In genomic region chr9:72527801-72528195, GRCh38 we compare ENCODE assay signal across 9 cellular contexts. TPM values are rescaled to one million over a fixed set of nuclear protein-coding genes. Genes with fewer than 3 reads are reported as not detected.
DNase-seq lines count a peak whose midpoint lies in the region; ATAC-seq and TF ChIP-seq lines count a peak whose summit lies in the region.
"Had no signal": no experiment of that assay in that cellular context is flagged by ENCODE, and none has a peak within 500 bp of the region (broad histone marks: within the 10 kb centered on the region; RNA-seq: fewer than 3 reads in every experiment).

No MANE protein-coding gene starts in this region.

- H3K27ac ChIP-seq in gastroesophageal sphincter (peak overlapping the region in 3 of 4 donors; percentile 53 to 71 (median 67)), subcutaneous abdominal adipose tissue (ENCODE audit: low read depth, low read length) (peak overlapping the region; percentile 28)

- intact Hi-C loops in activated B cell treated with CpG ODN at 0.5 μM for 24 hours (cut with micrococcal nuclease) = no loop called here

- peaks cover 11% of the 10 kb centered on the region for H3K27me3 Mint-ChIP-seq in activated B cell treated with CpG ODN at 0.5 μM for 24 hours

- TF ChIP-seq EP300 in gastroesophageal sphincter (IDR thresholded peaks at IDR 0.05) = no peak

- TF ChIP-seq POLR2A in gastroesophageal sphincter (IDR thresholded peaks at IDR 0.05) = no peak

- TF ChIP-seq CTCF in activated B cell treated with CpG ODN at 0.5 μM for 24 hours (IDR thresholded peaks at IDR 0.05) (no peak), gastroesophageal sphincter (IDR thresholded peaks at IDR 0.05) (no peak)

- DNase-seq in SIG-M5 treated with dmso at 0.1 percent for 504 hours (lab: John Stamatoyannopoulos, UW; ENCODE audit: unreplicated experiment) = peak; percentile 52
- no peak for DNase-seq in SIG-M5 (lab: John Stamatoyannopoulos, UW)
- DNase-seq in activated B cell treated with CpG ODN at 0.5 μM for 24 hours = no peak
- DNase-seq in middle frontal gyrus (ENCODE audit: extremely low spot score, low spot score) = no peak
- no peak for DNase-seq in NCI-H146 treated with DMSO at 0.1 percent for 48 hours (lab: John Stamatoyannopoulos, UW; ENCODE audit: unreplicated experiment)

- H3K27me3 ChIP-seq in gastroesophageal sphincter (no peaks in the 10 kb centered on the region), subcutaneous abdominal adipose tissue (ENCODE audit: control insufficient read depth in 5 of 5, insufficient read depth in 4 of 5, low read length in 5 of 5) (no peaks in the 10 kb centered on the region)

- 33 to 39% methylated on average over 3 to 5 of the region's 5 CpGs for WGBS in gastroesophageal sphincter (ENCODE audit: low coverage in 1 of 2), 2 donors

- peaks cover 0 to 30% (median 13%) of the 10 kb centered on the region in 3 donors for H3K4me1 ChIP-seq in gastroesophageal sphincter
- H3K4me1 ChIP-seq in subcutaneous abdominal adipose tissue (ENCODE audit: control insufficient read depth in 5 of 5, insufficient read depth in 5 of 5, low read length in 5 of 5) = peaks cover 0 to 23% (median 16%) of the 10 kb centered on the region in 5 donors

- POLR2A ChIA-PET in activated B cell treated with CpG ODN at 0.5 μM for 24 hours (lab: Charles Lee) = no interaction called here

- H3K36me3 ChIP-seq in gastroesophageal sphincter (no peaks in the 10 kb centered on the region), subcutaneous abdominal adipose tissue (ENCODE audit: control insufficient read depth in 5 of 5, insufficient read depth in 5 of 5, low read length in 5 of 5) (no peaks in the 10 kb centered on the region)

- H3K9me3 Mint-ChIP-seq in activated B cell treated with CpG ODN at 0.5 μM for 24 hours = peaks cover 2% of the 10 kb centered on the region

- peak overlapping the region; percentile 25 for H3K27ac Mint-ChIP-seq in activated B cell treated with CpG ODN at 0.5 μM for 24 hours

- H3K4me3 ChIP-seq in gastroesophageal sphincter (peak overlapping the region in 1 of 2 donors; percentile 15), subcutaneous abdominal adipose tissue (ENCODE audit: low read depth in 1 of 5, low read length in 5 of 5) (peak overlapping the region; percentile 41 to 71 (median 51))

- CTCF ChIA-PET in activated B cell treated with CpG ODN at 0.5 μM for 24 hours (lab: Charles Lee) = no interaction called here

- H3K4me3 Mint-ChIP-seq in activated B cell treated with CpG ODN at 0.5 μM for 24 hours = peak overlapping the region; percentile 56

- H3K36me3 Mint-ChIP-seq in activated B cell treated with CpG ODN at 0.5 μM for 24 hours (ENCODE audit: low read depth) = no peaks in the 10 kb centered on the region

- peaks cover 11% of the 10 kb centered on the region for H3K4me1 Mint-ChIP-seq in activated B cell treated with CpG ODN at 0.5 μM for 24 hours

- H3K9me3 ChIP-seq in gastroesophageal sphincter = peaks cover 0 to 13% (median 0%) of the 10 kb centered on the region in 3 donors
- no peaks in the 10 kb centered on the region for H3K9me3 ChIP-seq in subcutaneous abdominal adipose tissue (ENCODE audit: control insufficient read depth in 5 of 5, low read length in 5 of 5)

- ATAC-seq in activated B cell treated with CpG ODN at 0.5 μM for 24 hours (ENCODE audit: low read depth) = no peak
- ATAC-seq in gastroesophageal sphincter = no peak
- ATAC-seq in GM21515 (IDR thresholded peaks at IDR 0.05; ENCODE audit: unreplicated experiment) = no peak

- H3K9ac ChIP-seq in subcutaneous abdominal adipose tissue (ENCODE audit: low read length in 5 of 5) = peak overlapping the region in 3 of 5 donors; percentile 4 to 27 (median 20)

RNA-seq across cellular contexts. Expression of gene TMC1, which starts 6.4 kb away (rescaled TPM):
- total RNA-seq in activated B cell treated with CpG ODN at 0.5 μM for 24 hours = not detected in 2 replicates
- not detected for total RNA-seq in gastroesophageal sphincter
- total RNA-seq: HT1080 had no signal
